ENCODE assay signal across 18 cellular contexts in genomic region chr2:111222204-111222866, GRCh38.
DNase-seq lines count a peak whose midpoint lies in the region; ATAC-seq, FAIRE-seq and TF ChIP-seq lines count a peak whose summit lies in the region.
"Had no signal": no experiment of that assay in that cellular context is flagged by ENCODE, and none has a peak within 500 bp of the region (broad histone marks: within the 10 kb centered on the region; RNA-seq: fewer than 3 reads in every experiment).

No MANE protein-coding gene starts in this region.

- H3K36me3 ChIP-seq in liver (ENCODE audit: control insufficient read depth in 4 of 4, insufficient read depth in 3 of 4, low read depth in 1 of 4, low read length in 3 of 4) (no peaks in the 10 kb centered on the region), HepG2 (replicated peaks in 1 of 2; ENCODE audit: control insufficient read depth in 1 of 2, insufficient read depth in 2 of 2, low read length in 2 of 2) (peaks cover 0 to 1% of the 10 kb centered on the region in 2 experiments; a peak in 3 of 5 replicates), GM12878 (ENCODE audit: control insufficient read depth in 2 of 2, insufficient read depth in 2 of 2, low read length in 1 of 2) (no peaks in the 10 kb centered on the region), mucosa of descending colon (ENCODE audit: low read depth) (no peaks in the 10 kb centered on the region)
- H3K36me3 ChIP-seq: HAP-1 had no signal

- peaks cover 18% of the 10 kb centered on the region for H3K4me1 Mint-ChIP-seq in nephron progenitor cell

- no peak overlapping the region for H3K27ac Mint-ChIP-seq in nephron progenitor cell

- ATAC-seq in HepG2 = no peak
- no peak for ATAC-seq in GM12878
- peak; percentile 69 for ATAC-seq in mucosa of descending colon
- ATAC-seq: Panc1 had no signal

- no TSS peak for BruUV-seq in HepG2 (replicated peaks; lab: Mats Ljungman, UMichigan)
- BruUV-seq in GM12878 (replicated peaks; lab: Mats Ljungman, UMichigan) = no TSS peak

- in situ Hi-C loops in HepG2 (cut with HindIII; ENCODE audit: extremely low pct_ligation_motif_present, low pct_unique_long_range_greater_than_20kb) (no loop called here), GM12878 (cut with MboI) (loop anchor here (25.0 kb wide), 1 partner anchor 360 kb away; no protein-coding TSS in a partner anchor)

- no peak for TF ChIP-seq POLR2A in HepG2 (IDR thresholded peaks at IDR 0.05; ENCODE audit: insufficient read depth in 1 of 2, low read depth in 2 of 2, low read length in 2 of 2)
- no peak for TF ChIP-seq POLR2A in GM12878 (IDR thresholded peaks at IDR 0.05; ENCODE audit: low read depth, low read length)

- CTCF ChIA-PET in HepG2 (lab: Yijun Ruan, JAX; ENCODE audit: low intra/inter-chr PET ratio, low total read pairs) = no interaction called here
- CTCF ChIA-PET in GM12878 (lab: Yijun Ruan, JAX) = no interaction called here

- no peak overlapping the region for H3K4me3 Mint-ChIP-seq in nephron progenitor cell

- H2AFZ ChIP-seq in HepG2 (ENCODE audit: low read length) (no peak overlapping the region), GM12878 (ENCODE audit: control insufficient read depth, low read depth, low read length) (no peak overlapping the region)

- TF ChIP-seq EP300 in HepG2 (IDR thresholded peaks at IDR 0.05; ENCODE audit: low read depth in 2 of 2, low read length in 2 of 2) = no peak
- no peak for TF ChIP-seq EP300 in HepG2 (CRISPR knock-in tag; IDR thresholded peaks at IDR 0.05; ENCODE audit: borderline replicate concordance)
- TF ChIP-seq EP300 in GM12878 (IDR thresholded peaks at IDR 0.05; ENCODE audit: borderline replicate concordance in 1 of 2, control insufficient read depth in 1 of 2, low read depth in 2 of 2, low read length in 2 of 2) = no peak

- RAD21 ChIA-PET in GM12878 (lab: Charles Lee; ENCODE audit: unreplicated experiment) = interaction anchor here (1.3 kb wide), 1 partner anchor 27 kb away, joined by 5 read pairs; no protein-coding TSS in a partner anchor

- POLR2A ChIA-PET in HepG2 (lab: Yijun Ruan, JAX) = no interaction called here
- POLR2A ChIA-PET in GM12878 (lab: Charles Lee) = no interaction called here

- peaks cover 27% of the 10 kb centered on the region for H3K9me3 Mint-ChIP-seq in nephron progenitor cell

- 71% methylated on average over 3 of the region's 3 CpGs for WGBS in liver
- 95% methylated on average over 3 of the region's 3 CpGs for WGBS in HepG2 (ENCODE audit: low lambda C conversion rate)
- 77% methylated on average over 3 of the region's 3 CpGs for WGBS in GM12878 (ENCODE audit: insufficient coverage, insufficient replicate concordance, low lambda C conversion rate, missing lambda C conversion rate)

- intact Hi-C loops in HepG2 (cut with micrococcal nuclease; ENCODE audit: unreplicated experiment) = no loop called here
- intact Hi-C loops in GM12878 (cut with micrococcal nuclease; ENCODE audit: unreplicated experiment) = no loop called here
- intact Hi-C loops in mucosa of descending colon (cut with DNase I, micrococcal nuclease) = no loop called here

- H3K27me3 Mint-ChIP-seq in nephron progenitor cell (ENCODE audit: low read depth, poor library complexity) = peaks cover 23% of the 10 kb centered on the region

- H3K4me2 ChIP-seq in HepG2 (ENCODE audit: low read depth, low read length) (no peak overlapping the region), GM12878 (ENCODE audit: control insufficient read depth, insufficient read depth) (no peak overlapping the region)

- H3K79me2 ChIP-seq in HepG2 (ENCODE audit: insufficient read depth, low read length) (no peaks in the 10 kb centered on the region), GM12878 (ENCODE audit: control insufficient read depth, insufficient read depth, low read length) (no peaks in the 10 kb centered on the region)

- H3K4me3 ChIP-seq in liver (ENCODE audit: low read depth in 1 of 3, low read length in 3 of 3) (no peak overlapping the region), HepG2 (replicated peaks in 1 of 3; ENCODE audit: insufficient read depth in 1 of 3, low read depth in 2 of 3, low read length in 3 of 3) (no peak overlapping the region), GM12878 (no peak overlapping the region), mucosa of descending colon (no peak overlapping the region)
- H3K4me3 ChIP-seq: HAP-1 had no signal

- H3K9ac ChIP-seq in liver (ENCODE audit: low read depth in 1 of 2, low read length in 2 of 2) = no peak overlapping the region
- no peak overlapping the region for H3K9ac ChIP-seq in HepG2 (ENCODE audit: insufficient read depth, low read depth, low read length)
- no peak overlapping the region for H3K9ac ChIP-seq in GM12878 (ENCODE audit: control insufficient read depth, insufficient read depth, low read length)

- SMC1A ChIA-PET in GM12878 (lab: Charles Lee; ENCODE audit: uncharacterized antibody, unreplicated experiment) = interaction anchor here (0.8 to 6.7 kb wide), 4 partner anchors 17 to 89 kb away, joined by 3 to 108 read pairs (median 4); no protein-coding TSS in a partner anchor

- H4K20me1 ChIP-seq in HepG2 (ENCODE audit: insufficient read depth, low read length) (no peaks in the 10 kb centered on the region), GM12878 (ENCODE audit: control insufficient read depth, insufficient read depth) (no peaks in the 10 kb centered on the region)

- peaks cover 8% of the 10 kb centered on the region for H3K36me3 Mint-ChIP-seq in nephron progenitor cell (ENCODE audit: low read depth)

- H3K4me1 ChIP-seq in liver (ENCODE audit: control insufficient read depth in 4 of 4, insufficient read depth in 4 of 4, low read length in 3 of 4) (peaks cover 0 to 21% (median 14%) of the 10 kb centered on the region in 4 donors), HepG2 (ENCODE audit: insufficient read depth, low read length) (no peaks in the 10 kb centered on the region), GM12878 (ENCODE audit: control insufficient read depth, insufficient read depth, low read length) (peaks cover 22% of the 10 kb centered on the region), mucosa of descending colon (ENCODE audit: low read depth) (no peaks in the 10 kb centered on the region)
- H3K4me1 ChIP-seq: HAP-1 had no signal

- no peak for FAIRE-seq in HepG2 (lab: Jason Lieb, UNC)
- FAIRE-seq in GM12878 (lab: Jason Lieb, UNC) = no peak
- FAIRE-seq: GM19239, HTR-8/SVneo had no signal

- peak overlapping the region in 1 of 2 donors; percentile 40 for H3K27ac ChIP-seq in liver (ENCODE audit: low read depth in 1 of 2, low read length in 2 of 2)
- no peak overlapping the region for H3K27ac ChIP-seq in HepG2 (ENCODE audit: extremely low read length, insufficient read depth, low read length)
- no peak overlapping the region for H3K27ac ChIP-seq in GM12878 (ENCODE audit: control insufficient read depth, insufficient read depth)
- H3K27ac ChIP-seq: C4-2B, HL-60 had no signal

- no peaks in the 10 kb centered on the region for H3K27me3 ChIP-seq in liver (ENCODE audit: control insufficient read depth in 4 of 4, insufficient read depth in 4 of 4, low read length in 3 of 4)
- no peaks in the 10 kb centered on the region for H3K27me3 ChIP-seq in HepG2 (ENCODE audit: control insufficient read depth in 1 of 2, insufficient read depth in 2 of 2, low read length in 2 of 2)
- H3K27me3 ChIP-seq in GM12878 (replicated peaks in 1 of 2; ENCODE audit: control insufficient read depth in 2 of 2, insufficient read depth in 2 of 2, low read length in 1 of 2) = no peaks in the 10 kb centered on the region

- TF ChIP-seq CTCF in liver (IDR thresholded peaks at IDR 0.05; ENCODE audit: low read depth, low read length, missing input control) = no peak
- no peak for TF ChIP-seq CTCF in HepG2 (CRISPR knock-in tag; IDR thresholded peaks at IDR 0.05)
- TF ChIP-seq CTCF in GM12878 (IDR thresholded peaks at IDR 0.05 in 2 of 3, conservative IDR thresholded peaks at IDR 0.05 in 1 of 3; ENCODE audit: control insufficient read depth in 2 of 3, extremely low read depth in 1 of 3, insufficient read depth in 1 of 3, low read depth in 3 of 3, low read length in 3 of 3) = no peak
- TF ChIP-seq CTCF in mucosa of descending colon (IDR thresholded peaks at IDR 0.05) = no peak
- no peak for TF ChIP-seq CTCF in nephron progenitor cell (IDR thresholded peaks at IDR 0.05)

- H3K9me3 ChIP-seq in liver (ENCODE audit: control insufficient read depth in 4 of 4, low read length in 3 of 4) (no peaks in the 10 kb centered on the region), HepG2 (ENCODE audit: low read length) (peaks cover 4% of the 10 kb centered on the region; the same call in 1 of the 2 replicates), GM12878 (replicated peaks; ENCODE audit: control insufficient read depth, insufficient read depth, low read length) (peaks cover 12% of the 10 kb centered on the region), mucosa of descending colon (no peaks in the 10 kb centered on the region)
- H3K9me3 ChIP-seq: HAP-1 had no signal

- no peak for TF ChIP-seq RAD21 in liver (IDR thresholded peaks at IDR 0.05)
- TF ChIP-seq RAD21 in HepG2 (CRISPR knock-in tag; IDR thresholded peaks at IDR 0.05) = no peak
- TF ChIP-seq RAD21 in GM12878 (IDR thresholded peaks at IDR 0.05; ENCODE audit: insufficient read depth, low read depth, low read length) = no peak

- DNase-seq in HepG2 (ENCODE audit: low spot score) (no peak), GM12878 (ENCODE audit: low read depth, low spot score) (no peak), mucosa of descending colon (no peak), nucleus accumbens (lab: John Stamatoyannopoulos, UW) (no peak), nephron progenitor cell (no peak)
- DNase-seq in effector CD4-positive, alpha-beta T cell = no peak
- DNase-seq: COR-L47, EL, NCI-H1092, NCI-H146, NCI-H748 treated with DMSO at 0.1 percent for 48 hours had no signal

TF ChIP-seq in HepG2, 621 proteins besides CTCF, POLR2A, EP300 and RAD21 (continues in another document):
- no peak for TF ChIP-seq GPBP1L1 (CRISPR knock-in tag; IDR thresholded peaks at IDR 0.05)

TF ChIP-seq in GM12878, 131 proteins besides CTCF, POLR2A, EP300 and RAD21 (continues in another document):
- no peak for TF ChIP-seq MTA3 (IDR thresholded peaks at IDR 0.05; ENCODE audit: borderline replicate concordance, low read length)
